Comparison of ENCODE assay signal across 13 cellular contexts in the genomic region with DNA sequence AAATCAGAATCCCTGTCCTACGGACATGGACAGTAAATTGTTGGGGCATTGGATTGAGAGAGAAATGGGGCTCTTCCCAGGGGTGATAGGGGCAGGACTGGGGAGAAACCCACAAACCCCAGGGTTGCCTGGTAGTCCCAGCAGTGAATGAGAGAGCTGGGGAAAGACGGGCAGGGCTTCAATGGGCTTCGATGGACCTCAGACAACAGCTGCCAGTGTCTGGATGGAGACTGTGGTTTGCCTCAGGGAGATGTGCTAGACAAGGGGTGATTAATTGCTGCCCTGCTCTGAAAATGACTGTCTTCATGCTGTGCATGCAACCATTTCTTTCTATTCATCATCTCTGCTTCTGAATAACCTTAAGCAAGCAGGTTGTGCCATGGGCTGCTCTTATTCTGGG. TPM values are rescaled to one million over a fixed set of nuclear protein-coding genes. Genes with fewer than 3 reads are reported as not detected.
DNase-seq lines count a peak whose midpoint lies in the region; ATAC-seq and TF ChIP-seq lines count a peak whose summit lies in the region.
"Had no signal": no experiment of that assay in that cellular context is flagged by ENCODE, and none has a peak within 500 bp of the region (broad histone marks: within the 10 kb centered on the region; RNA-seq: fewer than 3 reads in every experiment).

No MANE protein-coding gene starts in this region.

- H3K4me1 ChIP-seq in Loucy (ENCODE audit: insufficient read depth, low read length, poor library complexity, severe bottlenecking), result peaks cover 63% of the 10 kb centered on the region

- peak overlapping the region; percentile 23 for H3K9ac ChIP-seq in Loucy (ENCODE audit: low read depth, low read length, poor library complexity, severe bottlenecking)

- TF ChIP-seq CTCF in Loucy (conservative IDR thresholded peaks at IDR 0.05; ENCODE audit: low read length) (no peak), neural crest cell (conservative IDR thresholded peaks at IDR 0.05) (no peak)

- no peaks in the 10 kb centered on the region for H3K27me3 ChIP-seq in Loucy (ENCODE audit: insufficient read depth, low read length, poor library complexity, severe bottlenecking)

- no peaks in the 10 kb centered on the region for H3K9me3 ChIP-seq in Loucy (ENCODE audit: insufficient read depth, low read depth, low read length)

- H3K9me3 Mint-ChIP-seq in neural crest cell, result no peaks in the 10 kb centered on the region
- H3K9me3 Mint-ChIP-seq: stimulated activated naive CD8-positive, alpha-beta T cell treated with anti-CD3 and anti-CD28 coated beads, Interleukin-15, Interleukin-2, amounts not matched to agents 100 ng/mL and 50 ng/mL, for 24 hours had no signal

- H3F3A ChIP-seq in Loucy (ENCODE audit: low read depth), result no peaks in the 10 kb centered on the region

- H3K27ac Mint-ChIP-seq in neural crest cell (ENCODE audit: unreplicated experiment), result peak overlapping the region; percentile 62
- H3K27ac Mint-ChIP-seq: stimulated activated naive CD8-positive, alpha-beta T cell treated with anti-CD3 and anti-CD28 coated beads, Interleukin-15, Interleukin-2, amounts not matched to agents 100 ng/mL and 50 ng/mL, for 24 hours had no signal

- no peaks in the 10 kb centered on the region for H3K9me2 ChIP-seq in Loucy (replicated peaks; ENCODE audit: low read depth, low read length)

- peak overlapping the region; percentile 58 for H3K4me2 ChIP-seq in Loucy (ENCODE audit: low read depth, low read length, poor library complexity, severe bottlenecking)

- no peak overlapping the region for H3K4me3 Mint-ChIP-seq in neural crest cell
- H3K4me3 Mint-ChIP-seq: stimulated activated naive CD8-positive, alpha-beta T cell treated with anti-CD3 and anti-CD28 coated beads, Interleukin-15, Interleukin-2, amounts not matched to agents 100 ng/mL and 50 ng/mL, for 24 hours had no signal

- no peaks in the 10 kb centered on the region for H4K20me1 ChIP-seq in Loucy (ENCODE audit: insufficient read depth, low read length, poor library complexity, severe bottlenecking)

- DNase-seq in activated CD8-positive, alpha-beta memory T cell treated with anti-CD3 and anti-CD28 coated beads for 24 hours, result peak; percentile 68
- no peak for DNase-seq in activated CD8-positive, alpha-beta memory T cell treated with anti-CD3 and anti-CD28 coated beads, Interleukin-2, amount 50 U/mL, for 48 hours
- no peak for DNase-seq in neural crest cell (ENCODE audit: low read depth, low spot score)
- no peak for DNase-seq in hypothalamus (lab: John Stamatoyannopoulos, UW)
- DNase-seq in NCI-H2029 treated with DMSO at 0.1 percent for 48 hours (lab: John Stamatoyannopoulos, UW), result no peak
- DNase-seq: AML-193, dorsolateral prefrontal cortex, Right ventricle myocardium superior had no signal

- H3K27me3 Mint-ChIP-seq in neural crest cell (ENCODE audit: low read depth), result no peaks in the 10 kb centered on the region

- peaks cover 13% of the 10 kb centered on the region for H3K4me1 Mint-ChIP-seq in neural crest cell

- H3K4me3 ChIP-seq in Loucy (ENCODE audit: low read length, poor library complexity, severe bottlenecking), result no peak overlapping the region
- H3K4me3 ChIP-seq: dorsolateral prefrontal cortex had no signal

- no peaks in the 10 kb centered on the region for H3K36me3 Mint-ChIP-seq in neural crest cell (ENCODE audit: low read depth)

- peak; percentile 56 for ATAC-seq in GM21619 (IDR thresholded peaks at IDR 0.05; ENCODE audit: unreplicated experiment)
- no peak for ATAC-seq in GM19455 (IDR thresholded peaks at IDR 0.05; ENCODE audit: unreplicated experiment)

- H3K79me2 ChIP-seq in Loucy (ENCODE audit: insufficient read depth, low read length), result peaks cover 26% of the 10 kb centered on the region

- no peaks in the 10 kb centered on the region for H3K36me3 ChIP-seq in Loucy (ENCODE audit: insufficient read depth, low read length)

- no peak overlapping the region for H2AFZ ChIP-seq in Loucy (ENCODE audit: low read length)

RNA-seq across cellular contexts. Expression of a gene that starts 7.4 kb away (rescaled TPM):
- not detected in 2 replicates for total RNA-seq in neural crest cell
- total RNA-seq: pulmonary artery endothelial cell, Right ventricle myocardium superior had no signal

RNA-seq across cellular contexts. Expression of a gene that starts 14.5 kb away (rescaled TPM):
- 50.4 and 51.8 TPM in 2 replicates for total RNA-seq in neural crest cell
- total RNA-seq: pulmonary artery endothelial cell, Right ventricle myocardium superior had no signal
